Comparison of ENCODE assay signal across 12 cellular contexts in the genomic region with DNA sequence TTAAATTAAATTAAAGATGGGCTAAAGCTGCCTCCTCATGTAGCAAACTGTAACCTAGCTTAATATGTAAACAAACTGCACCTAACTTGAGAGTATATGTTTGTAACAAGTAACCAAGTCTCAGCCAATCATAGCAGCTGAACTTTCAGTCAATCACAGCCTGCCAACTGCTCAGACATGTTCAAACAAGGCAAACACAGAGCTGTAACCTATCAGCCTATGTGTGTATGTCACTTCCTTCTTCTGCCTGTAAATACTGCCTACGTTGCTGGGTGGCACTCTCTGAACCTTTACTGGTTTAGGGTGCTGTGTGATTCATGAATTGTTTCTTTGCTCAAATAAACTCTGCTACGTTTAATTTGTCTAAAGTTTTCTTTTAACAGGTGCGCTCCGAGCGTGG. TPM values are rescaled to one million over a fixed set of nuclear protein-coding genes. Genes with fewer than 3 reads are reported as not detected.
DNase-seq lines count a peak whose midpoint lies in the region; ATAC-seq and TF ChIP-seq lines count a peak whose summit lies in the region.
"Had no signal": no experiment of that assay in that cellular context is flagged by ENCODE, and none has a peak within 500 bp of the region (broad histone marks: within the 10 kb centered on the region; RNA-seq: fewer than 3 reads in every experiment).

No MANE protein-coding gene starts in this region.

- no peaks in the 10 kb centered on the region for H3K36me3 Mint-ChIP-seq in activated CD4-positive, alpha-beta T cell treated with anti-CD3 and anti-CD28 coated beads for 36 hours (ENCODE audit: low read depth)

- H3K9me3 ChIP-seq in OCI-LY3 (ENCODE audit: insufficient read depth, low read length): no peaks in the 10 kb centered on the region
- H3K9me3 ChIP-seq in hepatocyte (ENCODE audit: low read depth): no peaks in the 10 kb centered on the region
- no peaks in the 10 kb centered on the region for H3K9me3 ChIP-seq in transverse colon
- peaks cover 0 to 10% (median 0%) of the 10 kb centered on the region in 4 donors for H3K9me3 ChIP-seq in tibial nerve
- H3K9me3 ChIP-seq: neutrophil had no signal

- intact Hi-C loops in activated CD4-positive, alpha-beta T cell treated with anti-CD3 and anti-CD28 coated beads for 36 hours (cut with DNase I, micrococcal nuclease): no loop called here
- intact Hi-C loops in transverse colon (cut with DNase I; ENCODE audit: low total_unique reads): no loop called here

- DNase-seq in activated CD4-positive, alpha-beta T cell treated with anti-CD3 and anti-CD28 coated beads for 36 hours: no peak
- no peak for DNase-seq in activated CD4-positive, alpha-beta T cell treated with anti-CD3 and anti-CD28 coated beads for 48 hours
- DNase-seq in hepatocyte (ENCODE audit: low spot score) (peak; percentile 66), transverse colon (peak; percentile 63), tibial nerve (ENCODE audit: low spot score in 2 of 2) (no peak), NCI-H1105 (lab: John Stamatoyannopoulos, UW) (no peak)
- DNase-seq: foreskin melanocyte had no signal

- H3K79me2 ChIP-seq in OCI-LY3 (ENCODE audit: low read length): no peaks in the 10 kb centered on the region
- H3K79me2 ChIP-seq in hepatocyte: no peaks in the 10 kb centered on the region

- CTCF ChIA-PET in activated CD4-positive, alpha-beta T cell treated with anti-CD3 and anti-CD28 coated beads for 36 hours (lab: Charles Lee): no interaction called here

- 0 out of 2 replicates have a peak, but pooled peaks cover 5% of the 10 kb centered on the region for H3K4me1 ChIP-seq in OCI-LY3 (ENCODE audit: low read length)
- H3K4me1 ChIP-seq in hepatocyte (ENCODE audit: insufficient read depth): no peaks in the 10 kb centered on the region
- H3K4me1 ChIP-seq in transverse colon: peaks cover 0 to 25% (median 9%) of the 10 kb centered on the region in 4 donors
- no peaks in the 10 kb centered on the region for H3K4me1 ChIP-seq in tibial nerve

- H2AFZ ChIP-seq in OCI-LY3 (ENCODE audit: low read depth, low read length): peak overlapping the region; percentile 84
- H2AFZ ChIP-seq in hepatocyte: no peak overlapping the region

- WGBS in hepatocyte (ENCODE audit: low lambda C conversion rate, missing lambda C conversion rate): 57% methylated on average over 5 of the region's 5 CpGs
- WGBS in transverse colon (ENCODE audit: low coverage in 1 of 2), 2 donors: 0 to 53% methylated on average over 1 to 5 of the region's 5 CpGs
- 71 to 75% methylated on average over 5 of the region's 5 CpGs for WGBS in tibial nerve, 2 donors

- H3K27me3 ChIP-seq in OCI-LY3 (ENCODE audit: low read depth, low read length) (no peaks in the 10 kb centered on the region), hepatocyte (no peaks in the 10 kb centered on the region), transverse colon (no peaks in the 10 kb centered on the region), tibial nerve (no peaks in the 10 kb centered on the region)

- no peaks in the 10 kb centered on the region for H3K27me3 Mint-ChIP-seq in activated CD4-positive, alpha-beta T cell treated with anti-CD3 and anti-CD28 coated beads for 36 hours

- no peaks in the 10 kb centered on the region for H3K4me1 Mint-ChIP-seq in activated CD4-positive, alpha-beta T cell treated with anti-CD3 and anti-CD28 coated beads for 36 hours

- TF ChIP-seq CTCF in OCI-LY3 (IDR thresholded peaks at IDR 0.05; ENCODE audit: low read depth, low read length) (no peak), hepatocyte (IDR thresholded peaks at IDR 0.05; ENCODE audit: poor library complexity) (no peak), transverse colon (IDR thresholded peaks at IDR 0.05) (no peak), tibial nerve (IDR thresholded peaks at IDR 0.05) (no peak)

- H3K4me3 ChIP-seq in OCI-LY3 (ENCODE audit: low read length) (no peak overlapping the region), hepatocyte (no peak overlapping the region), transverse colon (no peak overlapping the region), tibial nerve (no peak overlapping the region)

- H3K27ac ChIP-seq in OCI-LY3 (ENCODE audit: low read length) (no peak overlapping the region), hepatocyte (peak overlapping the region; percentile 83), transverse colon (peak overlapping the region; percentile 63 to 84 (median 82)), tibial nerve (no peak overlapping the region)
- H3K27ac ChIP-seq: neutrophil had no signal

- POLR2A ChIA-PET in activated CD4-positive, alpha-beta T cell treated with anti-CD3 and anti-CD28 coated beads for 36 hours (lab: Charles Lee): interaction anchor here (1.0 kb wide), 1 partner anchor 8 kb away, joined by 3 read pairs; no protein-coding TSS in a partner anchor

- H3K9me2 ChIP-seq in hepatocyte (replicated peaks; ENCODE audit: insufficient read depth): no peaks in the 10 kb centered on the region

- H3K27ac Mint-ChIP-seq in activated CD4-positive, alpha-beta T cell treated with anti-CD3 and anti-CD28 coated beads for 36 hours: no peak overlapping the region
- H3K27ac Mint-ChIP-seq: dendritic cell treated with granulocyte-macrophage colony-stimulating factor and Interleukin-4, amounts not matched to agents 40 ng/mL and 50 ng/mL, for 4 days had no signal

- no peaks in the 10 kb centered on the region for H4K20me1 ChIP-seq in OCI-LY3 (ENCODE audit: insufficient read depth, low read length)
- H4K20me1 ChIP-seq in hepatocyte (ENCODE audit: insufficient read depth, poor library complexity, severe bottlenecking): no peaks in the 10 kb centered on the region

- no peaks in the 10 kb centered on the region for H3K36me3 ChIP-seq in OCI-LY3 (replicated peaks; ENCODE audit: low read depth, low read length)
- H3K36me3 ChIP-seq in hepatocyte (replicated peaks; ENCODE audit: insufficient read depth, low read depth): no peaks in the 10 kb centered on the region
- H3K36me3 ChIP-seq in transverse colon: no peaks in the 10 kb centered on the region
- no peaks in the 10 kb centered on the region for H3K36me3 ChIP-seq in tibial nerve
- H3K36me3 ChIP-seq: neutrophil had no signal

- H3K9me3 Mint-ChIP-seq in activated CD4-positive, alpha-beta T cell treated with anti-CD3 and anti-CD28 coated beads for 36 hours (ENCODE audit: low read depth): no peaks in the 10 kb centered on the region
- H3K9me3 Mint-ChIP-seq: dendritic cell treated with granulocyte-macrophage colony-stimulating factor and Interleukin-4, amounts not matched to agents 40 ng/mL and 50 ng/mL, for 4 days had no signal

- TF ChIP-seq POLR2A in transverse colon (IDR thresholded peaks at IDR 0.05) (peak; percentile 38), tibial nerve (IDR thresholded peaks at IDR 0.05) (no peak)

- H3K4me3 Mint-ChIP-seq in activated CD4-positive, alpha-beta T cell treated with anti-CD3 and anti-CD28 coated beads for 36 hours: no peak overlapping the region
- H3K4me3 Mint-ChIP-seq: dendritic cell treated with granulocyte-macrophage colony-stimulating factor and Interleukin-4, amounts not matched to agents 40 ng/mL and 50 ng/mL, for 4 days had no signal

- no peak for TF ChIP-seq EP300 in transverse colon (IDR thresholded peaks at IDR 0.05; ENCODE audit: low read depth)
- TF ChIP-seq EP300 in tibial nerve (IDR thresholded peaks at IDR 0.05): no peak

- in situ Hi-C loops in transverse colon (cut with MboI; ENCODE audit: low pct_ligation_motif_present in 1 of 4, low pct_unique_long_range_greater_than_20kb in 1 of 4, low sequenced_read_pairs in 3 of 4): no loop called here

- ATAC-seq in activated CD4-positive, alpha-beta T cell treated with anti-CD3 and anti-CD28 coated beads for 36 hours: peak; percentile 84
- ATAC-seq in GM18858 (IDR thresholded peaks at IDR 0.05; ENCODE audit: unreplicated experiment): no peak

- no peak overlapping the region for H3K9ac ChIP-seq in OCI-LY3 (ENCODE audit: low read length)

- H3K4me2 ChIP-seq in OCI-LY3 (ENCODE audit: low read length): no peak overlapping the region
- H3K4me2 ChIP-seq in hepatocyte: peak overlapping the region; percentile 25

RNA-seq across cellular contexts. Expression of gene SERPINA6, which starts 2.9 kb away (rescaled TPM):
- not detected for total RNA-seq in activated CD4-positive, alpha-beta T cell treated with anti-CD3 and anti-CD28 coated beads for 36 hours
- 132 TPM in 2 replicates for total RNA-seq in hepatocyte
- 86.8 and 135 TPM in 2 replicates for polyA plus RNA-seq in hepatocyte
- total RNA-seq in transverse colon: under 1 TPM in 3 of 4 donors, not detected in 1; 0.48 to 0.82 (median 0.80) TPM
- total RNA-seq in tibial nerve: under 1 TPM in 1 of 4 donors, not detected in 3; 0.63 TPM
- total RNA-seq: kidney epithelial cell had no signal

RNA-seq across cellular contexts. Expression of gene SERPINA10, which starts 27.2 kb away (rescaled TPM):
- total RNA-seq in activated CD4-positive, alpha-beta T cell treated with anti-CD3 and anti-CD28 coated beads for 36 hours: not detected
- total RNA-seq in hepatocyte: 19.1 and 23.0 TPM in 2 replicates
- 4.5 and 10.5 TPM in 2 replicates for polyA plus RNA-seq in hepatocyte
- total RNA-seq in transverse colon: under 1 TPM in 1 of 4 donors, not detected in 3; 0.55 TPM
- not detected for total RNA-seq in tibial nerve
- total RNA-seq: kidney epithelial cell had no signal

RNA-seq across cellular contexts. Expression of gene SERPINA2, which starts 46.3 kb away (rescaled TPM):
- not detected for total RNA-seq in activated CD4-positive, alpha-beta T cell treated with anti-CD3 and anti-CD28 coated beads for 36 hours
- total RNA-seq in hepatocyte (not detected in 2 replicates), transverse colon (not detected), tibial nerve (not detected)
- not detected in 2 replicates for polyA plus RNA-seq in hepatocyte
- total RNA-seq: kidney epithelial cell had no signal

Comparison
In these comparisons a context has a peak if more than half of its experiments do, and no peak if none do; other contexts are left out.
1. DNase-seq: peak in hepatocyte (single experiment) and transverse colon (single experiment); none in activated CD4-positive, alpha-beta T cell treated with anti-CD3 and anti-CD28 coated beads for 36 hours (single experiment), activated CD4-positive, alpha-beta T cell treated with anti-CD3 and anti-CD28 coated beads for 48 hours (single experiment), tibial nerve (0 of 2) and NCI-H1105 (single experiment).
2. H3K27ac ChIP-seq: peak in hepatocyte (single experiment) and transverse colon (4 of 4); none in OCI-LY3 (single experiment) and tibial nerve (0 of 4).
3. RNA of gene SERPINA6, which starts 2.9 kb away (total RNA-seq): 132 TPM in hepatocyte; 0.48 to 0.82 TPM in transverse colon, not detected in activated CD4-positive, alpha-beta T cell treated with anti-CD3 and anti-CD28 coated beads for 36 hours and 0.63 TPM in tibial nerve; every median in the first group is over 10 times any median in the second.
4. RNA of gene SERPINA10, which starts 27.2 kb away (total RNA-seq): 19.1 to 23.0 TPM in hepatocyte; not detected in activated CD4-positive, alpha-beta T cell treated with anti-CD3 and anti-CD28 coated beads for 36 hours, 0.55 TPM in transverse colon and not detected in tibial nerve; every median in the first group is over 10 times any median in the second.